ENCODE assay signal across 10 cellular contexts in the genomic region with DNA sequence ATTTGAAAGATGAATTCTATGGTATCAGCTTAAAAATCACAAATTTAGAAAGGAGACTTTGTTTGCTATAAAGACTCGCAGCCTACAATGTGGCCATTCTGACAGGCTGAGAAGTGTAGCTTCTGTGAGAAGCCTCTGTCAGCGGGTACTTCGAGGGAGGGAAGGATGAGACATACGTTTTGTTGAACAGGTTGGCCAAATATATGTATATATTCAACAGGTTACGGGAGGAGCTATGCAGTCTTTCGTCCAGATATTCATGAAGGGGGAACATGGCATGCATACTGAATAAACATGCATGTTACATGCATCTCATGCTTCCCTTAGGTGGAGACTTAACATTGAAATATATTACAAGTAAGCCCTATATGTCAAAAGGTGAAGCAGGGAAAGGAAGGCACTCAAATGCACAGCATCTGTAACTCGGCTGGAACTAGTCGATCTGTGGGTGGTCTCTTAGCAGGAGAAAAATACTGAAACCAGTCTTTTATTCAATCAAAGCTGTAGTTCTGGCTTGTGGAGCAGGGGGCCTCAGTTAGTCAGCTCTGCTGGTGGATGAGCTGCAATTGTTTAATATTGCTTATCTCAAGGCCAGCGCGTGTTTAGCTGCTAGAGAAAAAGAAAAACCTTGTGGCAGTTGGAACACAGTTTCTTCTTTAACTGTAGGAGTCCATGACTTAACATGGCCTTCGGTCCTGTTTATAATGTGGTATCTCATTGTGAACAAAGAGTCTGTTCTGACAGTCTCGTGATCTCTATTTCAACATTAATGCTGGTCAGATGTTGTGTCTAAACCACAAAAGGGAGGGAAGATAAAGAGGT.
DNase-seq lines count a peak whose midpoint lies in the region; ATAC-seq and TF ChIP-seq lines count a peak whose summit lies in the region.
"Had no signal": no experiment of that assay in that cellular context is flagged by ENCODE, and none has a peak within 500 bp of the region (broad histone marks: within the 10 kb centered on the region; RNA-seq: fewer than 3 reads in every experiment).

No MANE protein-coding gene starts in this region.

- peaks cover 5% of the 10 kb centered on the region for H3K27me3 Mint-ChIP-seq in activated CD4-positive, alpha-beta memory T cell treated with anti-CD3 and anti-CD28 coated beads for 36 hours
- peaks cover 12% of the 10 kb centered on the region for H3K27me3 Mint-ChIP-seq in activated CD4-positive, alpha-beta memory T cell treated with anti-CD3 and anti-CD28 coated beads, Interleukin-2, amount 10 ng/mL, durations not matched to agents 7 days and 5 days
- H3K27me3 Mint-ChIP-seq in stimulated activated memory B cell treated with anti-CD40 and anti-IgM and Interleukin-4, amounts not matched to agents 10 μg/mL and 1 μg/mL and 100 μg/mL, for 72 hours: no peaks in the 10 kb centered on the region
- H3K27me3 Mint-ChIP-seq in natural killer cell (ENCODE audit: low read depth in 2 of 2): peaks cover 9 to 11% of the 10 kb centered on the region in 2 donors

- intact Hi-C loops in activated CD4-positive, alpha-beta memory T cell treated with anti-CD3 and anti-CD28 coated beads for 36 hours (cut with micrococcal nuclease): loop anchor here (2.0 to 10.0 kb wide), 3 partner anchors 281 to 921 kb away; no protein-coding TSS in a partner anchor
- intact Hi-C loops in natural killer cell (cut with micrococcal nuclease): no loop called here

- no peaks in the 10 kb centered on the region for H3K9me3 Mint-ChIP-seq in activated CD4-positive, alpha-beta memory T cell treated with anti-CD3 and anti-CD28 coated beads for 36 hours
- H3K9me3 Mint-ChIP-seq in activated CD4-positive, alpha-beta memory T cell treated with anti-CD3 and anti-CD28 coated beads, Interleukin-2, amount 10 ng/mL, durations not matched to agents 7 days and 5 days: no peaks in the 10 kb centered on the region
- peaks cover 3% of the 10 kb centered on the region for H3K9me3 Mint-ChIP-seq in stimulated activated memory B cell treated with anti-CD40 and anti-IgM and Interleukin-4, amounts not matched to agents 10 μg/mL and 1 μg/mL and 100 μg/mL, for 72 hours
- H3K9me3 Mint-ChIP-seq in natural killer cell: no peaks in the 10 kb centered on the region
- H3K9me3 Mint-ChIP-seq: T-helper 2 cell treated with Interferon-gamma antibody and Interleukin-4, amounts not matched to agents 5 μg/mL and 100 μg/mL, for 36 hours had no signal

- POLR2A ChIA-PET in activated CD4-positive, alpha-beta memory T cell treated with anti-CD3 and anti-CD28 coated beads for 36 hours (lab: Charles Lee): interaction anchor here (1.3 kb wide), 1 partner anchor 67 kb away, joined by 4 read pairs; no protein-coding TSS in a partner anchor
- POLR2A ChIA-PET in activated CD4-positive, alpha-beta memory T cell treated with anti-CD3 and anti-CD28 coated beads, Interleukin-2, amount 10 ng/mL, durations not matched to agents 7 days and 5 days (lab: Charles Lee): no interaction called here

- peak; percentile 9 for DNase-seq in activated CD4-positive, alpha-beta memory T cell treated with anti-CD3 and anti-CD28 coated beads for 36 hours
- no peak for DNase-seq in activated CD4-positive, alpha-beta memory T cell treated with anti-CD3 and anti-CD28 coated beads, Interleukin-2, amount 10 ng/mL, durations not matched to agents 7 days and 5 days
- peak; percentile 64 to 85 for DNase-seq in cardiac fibroblast (ENCODE audit: low read depth in 2 of 2)
- DNase-seq in G401 (ENCODE audit: low spot score): no peak
- no peak for DNase-seq in natural killer cell
- DNase-seq in hypothalamus (lab: John Stamatoyannopoulos, UW): no peak
- DNase-seq: stimulated activated CD4-positive, alpha-beta T cell treated with anti-CD3 and anti-CD28 coated beads, Interleukin-12 subunit alpha, Interleukin-12 subunit beta, amount 100 ng/mL, for 4 hours had no signal

- no peak overlapping the region for H3K27ac Mint-ChIP-seq in activated CD4-positive, alpha-beta memory T cell treated with anti-CD3 and anti-CD28 coated beads for 36 hours
- no peak overlapping the region for H3K27ac Mint-ChIP-seq in activated CD4-positive, alpha-beta memory T cell treated with anti-CD3 and anti-CD28 coated beads, Interleukin-2, amount 10 ng/mL, durations not matched to agents 7 days and 5 days
- peak overlapping the region; percentile 89 for H3K27ac Mint-ChIP-seq in stimulated activated memory B cell treated with anti-CD40 and anti-IgM and Interleukin-4, amounts not matched to agents 10 μg/mL and 1 μg/mL and 100 μg/mL, for 72 hours
- H3K27ac Mint-ChIP-seq in natural killer cell: no peak overlapping the region
- H3K27ac Mint-ChIP-seq: T-helper 2 cell treated with Interferon-gamma antibody and Interleukin-4, amounts not matched to agents 5 μg/mL and 100 μg/mL, for 36 hours had no signal

- H3K4me3 Mint-ChIP-seq in activated CD4-positive, alpha-beta memory T cell treated with anti-CD3 and anti-CD28 coated beads for 36 hours: no peak overlapping the region
- H3K4me3 Mint-ChIP-seq in activated CD4-positive, alpha-beta memory T cell treated with anti-CD3 and anti-CD28 coated beads, Interleukin-2, amount 10 ng/mL, durations not matched to agents 7 days and 5 days: no peak overlapping the region
- H3K4me3 Mint-ChIP-seq in stimulated activated memory B cell treated with anti-CD40 and anti-IgM and Interleukin-4, amounts not matched to agents 10 μg/mL and 1 μg/mL and 100 μg/mL, for 72 hours: peak overlapping the region; percentile 27
- no peak overlapping the region for H3K4me3 Mint-ChIP-seq in natural killer cell
- H3K4me3 Mint-ChIP-seq: T-helper 2 cell treated with Interferon-gamma antibody and Interleukin-4, amounts not matched to agents 5 μg/mL and 100 μg/mL, for 36 hours had no signal

- CTCF ChIA-PET in activated CD4-positive, alpha-beta memory T cell treated with anti-CD3 and anti-CD28 coated beads for 36 hours (lab: Charles Lee): interaction anchor here (0.6 to 0.9 kb wide), 2 partner anchors 16 to 302 kb away, joined by 3 read pairs; a partner anchor contains a TSS
- CTCF ChIA-PET in activated CD4-positive, alpha-beta memory T cell treated with anti-CD3 and anti-CD28 coated beads, Interleukin-2, amount 10 ng/mL, durations not matched to agents 7 days and 5 days (lab: Charles Lee): interaction anchor here (0.6 kb wide), 1 partner anchor 705 kb away, joined by 3 read pairs; no protein-coding TSS in a partner anchor

- TF ChIP-seq CTCF in cardiac fibroblast (IDR thresholded peaks at IDR 0.05; ENCODE audit: low read depth, low read length) (peak; percentile 38), natural killer cell (IDR thresholded peaks at IDR 0.05) (no peak)

- no peak overlapping the region for H3K4me3 ChIP-seq in cardiac fibroblast (replicated peaks in 1 of 2; ENCODE audit: low read depth in 2 of 2, low read length in 2 of 2)

- peaks cover 19% of the 10 kb centered on the region for H3K4me1 Mint-ChIP-seq in activated CD4-positive, alpha-beta memory T cell treated with anti-CD3 and anti-CD28 coated beads for 36 hours (ENCODE audit: low read depth)
- peaks cover 25% of the 10 kb centered on the region for H3K4me1 Mint-ChIP-seq in activated CD4-positive, alpha-beta memory T cell treated with anti-CD3 and anti-CD28 coated beads, Interleukin-2, amount 10 ng/mL, durations not matched to agents 7 days and 5 days
- peaks cover 30% of the 10 kb centered on the region for H3K4me1 Mint-ChIP-seq in stimulated activated memory B cell treated with anti-CD40 and anti-IgM and Interleukin-4, amounts not matched to agents 10 μg/mL and 1 μg/mL and 100 μg/mL, for 72 hours
- H3K4me1 Mint-ChIP-seq in natural killer cell: peaks cover 0 to 7% of the 10 kb centered on the region in 2 donors

- ATAC-seq in HG03280 (IDR thresholded peaks at IDR 0.05; ENCODE audit: unreplicated experiment): peak; percentile 49
- ATAC-seq in stimulated activated memory B cell treated with anti-CD40 and anti-IgM and Interleukin-4, amounts not matched to agents 10 μg/mL and 1 μg/mL and 100 μg/mL, for 72 hours: peak; percentile 65
- ATAC-seq in natural killer cell: no peak

- H3K36me3 Mint-ChIP-seq in activated CD4-positive, alpha-beta memory T cell treated with anti-CD3 and anti-CD28 coated beads for 36 hours: no peaks in the 10 kb centered on the region
- peaks cover 5% of the 10 kb centered on the region for H3K36me3 Mint-ChIP-seq in activated CD4-positive, alpha-beta memory T cell treated with anti-CD3 and anti-CD28 coated beads, Interleukin-2, amount 10 ng/mL, durations not matched to agents 7 days and 5 days (ENCODE audit: low read depth)
- H3K36me3 Mint-ChIP-seq in stimulated activated memory B cell treated with anti-CD40 and anti-IgM and Interleukin-4, amounts not matched to agents 10 μg/mL and 1 μg/mL and 100 μg/mL, for 72 hours: no peaks in the 10 kb centered on the region
- H3K36me3 Mint-ChIP-seq in natural killer cell: no peaks in the 10 kb centered on the region

- in situ Hi-C loops in G401 (cut with HindIII; ENCODE audit: low sequenced_read_pairs): no loop called here

Comparison
In these comparisons a context has a peak if more than half of its experiments do, and no peak if none do; other contexts are left out.
1. DNase-seq: peak in activated CD4-positive, alpha-beta memory T cell treated with anti-CD3 and anti-CD28 coated beads for 36 hours (single experiment) and cardiac fibroblast (2 of 2); none in activated CD4-positive, alpha-beta memory T cell treated with anti-CD3 and anti-CD28 coated beads, Interleukin-2, amount 10 ng/mL, durations not matched to agents 7 days and 5 days (single experiment), G401 (single experiment), natural killer cell (single experiment) and hypothalamus (0 of 51).
2. ATAC-seq: peak in HG03280 (single experiment) and stimulated activated memory B cell treated with anti-CD40 and anti-IgM and Interleukin-4, amounts not matched to agents 10 μg/mL and 1 μg/mL and 100 μg/mL, for 72 hours (single experiment); none in natural killer cell (0 of 3).